In genomic region chr4:100206850-100207249, GRCh38 we compare ENCODE assay signal across 18 cellular contexts. TPM values are rescaled to one million over a fixed set of nuclear protein-coding genes. Genes with fewer than 3 reads are reported as not detected.
"Had no signal": no experiment of that assay in that cellular context is flagged by ENCODE, and none has a peak within 500 bp of the region (broad histone marks: within the 10 kb centered on the region; RNA-seq: fewer than 3 reads in every experiment).

No MANE protein-coding gene starts in this region.

- H3K27me3 ChIP-seq: adrenal gland, hepatocyte, pancreas, thyroid gland had no signal

- H3K4me3 Mint-ChIP-seq: activated CD8-positive, alpha-beta memory T cell treated with anti-CD3 and anti-CD28 coated beads, Interleukin-2, amount 10 ng/mL, durations not matched to agents 7 days and 5 days; activated T-cell treated with anti-CD3 and anti-CD28 coated beads, Interleukin-2, amount 50 U/mL, for 24 hours; effector memory CD8-positive, alpha-beta T cell; naive thymus-derived CD8-positive, alpha-beta T cell; stimulated activated memory B cell treated with anti-CD40 and anti-IgM and Interleukin-4, amounts not matched to agents 10 μg/mL and 1 μg/mL and 100 μg/mL, for 72 hours had no signal

- H3K9me3 Mint-ChIP-seq: activated T-cell treated with anti-CD3 and anti-CD28 coated beads, Interleukin-2, amount 50 U/mL, for 24 hours; effector memory CD8-positive, alpha-beta T cell; stimulated activated memory B cell treated with anti-CD40 and anti-IgM and Interleukin-4, amounts not matched to agents 10 μg/mL and 1 μg/mL and 100 μg/mL, for 72 hours had no signal

- H3K27ac ChIP-seq: adrenal gland, epithelial cell of prostate, hepatocyte, pancreas, thyroid gland had no signal

- H3K4me3 ChIP-seq: adrenal gland, hepatocyte, pancreas, thyroid gland had no signal

- H3K4me2 ChIP-seq: hepatocyte had no signal

- DNase-seq: activated CD4-positive, alpha-beta T cell treated with anti-CD3 and anti-CD28 coated beads, Interleukin-2, amount 50 U/mL, for 4 hours; activated CD4-positive, CD25-positive, alpha-beta regulatory T cell treated with anti-CD3 and anti-CD28 coated beads, Interleukin-2, amount 50 U/mL, for 72 hours; activated CD8-positive, alpha-beta memory T cell treated with anti-CD3 and anti-CD28 coated beads, Interleukin-2, amount 10 ng/mL, durations not matched to agents 7 days and 5 days; activated effector memory CD4-positive, alpha-beta T cell treated with Interleukin-2 at 50 U/mL for 16 hours; activated naive CD4-positive, alpha-beta T cell treated with anti-CD3 and anti-CD28 coated beads, Interleukin-2, amount 50 U/mL, for 16 hours; activated T-cell treated with anti-CD3 and anti-CD28 coated beads, Interleukin-2, amount 50 U/mL, for 24 hours; adrenal gland; dermis blood vessel endothelial cell; effector memory CD8-positive, alpha-beta T cell; mesenchymal stem cell; naive thymus-derived CD8-positive, alpha-beta T cell; pancreas; stimulated activated CD4-positive, alpha-beta T cell treated with anti-CD3 and anti-CD28 coated beads, Interleukin-12 subunit alpha, Interleukin-12 subunit beta, amount 100 ng/mL, for 4 hours; stimulated activated CD4-positive, alpha-beta T cell treated with anti-CD3 and anti-CD28 coated beads, Interleukin-2, amount 100 ng/mL, for 24 hours; thyroid gland had no signal

- H2AFZ ChIP-seq: hepatocyte had no signal

- H3K9me3 ChIP-seq: adrenal gland, pancreas, thyroid gland had no signal

- H3K36me3 ChIP-seq: adrenal gland, pancreas, thyroid gland had no signal

- ATAC-seq: activated CD8-positive, alpha-beta memory T cell treated with anti-CD3 and anti-CD28 coated beads, Interleukin-2, amount 10 ng/mL, durations not matched to agents 7 days and 5 days; effector memory CD8-positive, alpha-beta T cell; naive thymus-derived CD8-positive, alpha-beta T cell; pancreas; stimulated activated memory B cell treated with anti-CD40 and anti-IgM and Interleukin-4, amounts not matched to agents 10 μg/mL and 1 μg/mL and 100 μg/mL, for 72 hours had no signal

- H3K27me3 Mint-ChIP-seq: effector memory CD8-positive, alpha-beta T cell had no signal

- H3K36me3 Mint-ChIP-seq: activated CD8-positive, alpha-beta memory T cell treated with anti-CD3 and anti-CD28 coated beads, Interleukin-2, amount 10 ng/mL, durations not matched to agents 7 days and 5 days; naive thymus-derived CD8-positive, alpha-beta T cell; stimulated activated memory B cell treated with anti-CD40 and anti-IgM and Interleukin-4, amounts not matched to agents 10 μg/mL and 1 μg/mL and 100 μg/mL, for 72 hours had no signal

- H3K4me1 ChIP-seq: adrenal gland, pancreas, thyroid gland had no signal

- H3K27ac Mint-ChIP-seq: activated CD8-positive, alpha-beta memory T cell treated with anti-CD3 and anti-CD28 coated beads, Interleukin-2, amount 10 ng/mL, durations not matched to agents 7 days and 5 days; activated T-cell treated with anti-CD3 and anti-CD28 coated beads, Interleukin-2, amount 50 U/mL, for 24 hours; effector memory CD8-positive, alpha-beta T cell; naive thymus-derived CD8-positive, alpha-beta T cell; stimulated activated memory B cell treated with anti-CD40 and anti-IgM and Interleukin-4, amounts not matched to agents 10 μg/mL and 1 μg/mL and 100 μg/mL, for 72 hours had no signal

- H3K79me2 ChIP-seq: hepatocyte had no signal

RNA-seq across cellular contexts. Expression of gene DDIT4L, which starts 16.6 kb away (rescaled TPM):
- total RNA-seq: naive thymus-derived CD8-positive, alpha-beta T cell had no signal
